Comparison of ENCODE assay signal across 16 cellular contexts in the genomic region with DNA sequence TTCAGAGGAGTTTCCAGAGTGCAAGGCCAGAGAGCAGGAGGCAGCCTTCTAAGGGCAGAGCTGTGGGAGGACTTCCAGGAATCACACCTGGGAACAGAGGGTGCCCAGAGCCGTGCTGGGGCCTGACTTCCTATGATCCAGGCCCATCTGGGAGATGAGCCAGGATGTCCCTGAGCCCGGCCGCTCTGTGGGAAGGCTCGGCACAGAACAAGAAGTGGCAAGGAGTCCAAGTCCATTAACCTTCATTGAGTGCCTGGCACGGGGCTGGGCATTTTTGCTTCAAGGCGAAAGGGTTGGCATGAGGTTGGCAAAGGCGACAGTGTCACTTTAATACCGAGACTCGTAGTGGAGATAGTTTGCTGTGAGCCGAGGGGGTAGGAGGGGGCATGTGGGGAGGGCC.
"Had no signal": no experiment of that assay in that cellular context is flagged by ENCODE, and none has a peak within 500 bp of the region (broad histone marks: within the 10 kb centered on the region; RNA-seq: fewer than 3 reads in every experiment).

No MANE protein-coding gene starts in this region.

- H3K4me1 Mint-ChIP-seq: activated naive CD8-positive, alpha-beta T cell treated with anti-CD3 and anti-CD28 coated beads, Interleukin-2, amount 50 U/mL, for 24 hours; activated T-helper 17 cell treated with anti-CD3 and anti-CD28 coated beads, Interleukin-2, amount 50 U/mL, for 72 hours; naive thymus-derived CD8-positive, alpha-beta T cell had no signal

- H3K4me3 ChIP-seq: cardiac muscle cell, coronary artery, esophagus squamous epithelium, sigmoid colon, spleen, stomach, thoracic aorta, upper lobe of right lung had no signal

- H3K27ac Mint-ChIP-seq: activated naive CD4-positive, alpha-beta T cell treated with anti-CD3 and anti-CD28 coated beads for 36 hours; activated naive CD8-positive, alpha-beta T cell treated with anti-CD3 and anti-CD28 coated beads, Interleukin-2, amount 50 U/mL, for 24 hours; activated T-helper 17 cell treated with anti-CD3 and anti-CD28 coated beads, Interleukin-2, amount 50 U/mL, for 72 hours; naive thymus-derived CD8-positive, alpha-beta T cell had no signal

- H3K9me3 Mint-ChIP-seq: activated naive CD4-positive, alpha-beta T cell treated with anti-CD3 and anti-CD28 coated beads for 36 hours; activated naive CD8-positive, alpha-beta T cell treated with anti-CD3 and anti-CD28 coated beads, Interleukin-2, amount 50 U/mL, for 24 hours; activated T-helper 17 cell treated with anti-CD3 and anti-CD28 coated beads, Interleukin-2, amount 50 U/mL, for 72 hours; naive thymus-derived CD8-positive, alpha-beta T cell had no signal

- ATAC-seq: activated CD4-positive, CD25-positive, alpha-beta regulatory T cell treated with anti-CD3 and anti-CD28 coated beads, Interleukin-2, amount 50 U/mL, for 24 hours; activated naive CD8-positive, alpha-beta T cell treated with anti-CD3 and anti-CD28 coated beads, Interleukin-2, amount 50 U/mL, for 24 hours; activated T-helper 17 cell treated with anti-CD3 and anti-CD28 coated beads, Interleukin-2, amount 50 U/mL, for 72 hours; left colon; naive thymus-derived CD8-positive, alpha-beta T cell; upper lobe of right lung had no signal

- H3K27me3 Mint-ChIP-seq: activated naive CD8-positive, alpha-beta T cell treated with anti-CD3 and anti-CD28 coated beads, Interleukin-2, amount 50 U/mL, for 24 hours; activated T-helper 17 cell treated with anti-CD3 and anti-CD28 coated beads, Interleukin-2, amount 50 U/mL, for 72 hours; naive thymus-derived CD8-positive, alpha-beta T cell had no signal

- H3K4me3 Mint-ChIP-seq: activated naive CD4-positive, alpha-beta T cell treated with anti-CD3 and anti-CD28 coated beads for 36 hours; activated naive CD8-positive, alpha-beta T cell treated with anti-CD3 and anti-CD28 coated beads, Interleukin-2, amount 50 U/mL, for 24 hours; activated T-helper 17 cell treated with anti-CD3 and anti-CD28 coated beads, Interleukin-2, amount 50 U/mL, for 72 hours; naive thymus-derived CD8-positive, alpha-beta T cell had no signal

- H3K27ac ChIP-seq: cardiac muscle cell, coronary artery, esophagus squamous epithelium, sigmoid colon, spleen, stomach, thoracic aorta, upper lobe of right lung had no signal

- DNase-seq: activated naive CD4-positive, alpha-beta T cell treated with anti-CD3 and anti-CD28 coated beads for 36 hours; activated naive CD8-positive, alpha-beta T cell treated with anti-CD3 and anti-CD28 coated beads, Interleukin-2, amount 50 U/mL, for 24 hours; esophagus squamous epithelium; left colon; mammary epithelial cell; sigmoid colon; spleen; stomach; T-helper 9 cell; upper lobe of right lung had no signal

- H3K9me3 ChIP-seq: esophagus squamous epithelium, sigmoid colon, spleen, stomach, thoracic aorta, upper lobe of right lung had no signal

- H3K4me1 ChIP-seq: sigmoid colon, spleen, stomach, upper lobe of right lung had no signal

- H3K27me3 ChIP-seq: cardiac muscle cell, esophagus squamous epithelium, sigmoid colon, spleen, stomach, upper lobe of right lung had no signal
